In genomic region chr1:220315070-220315839, GRCh38 we compare ENCODE assay signal across 19 cellular contexts.
"Had no signal": no experiment of that assay in that cellular context is flagged by ENCODE, and none has a peak within 500 bp of the region (broad histone marks: within the 10 kb centered on the region; RNA-seq: fewer than 3 reads in every experiment).

No MANE protein-coding gene starts in this region.

- DNase-seq: activated CD4-positive, alpha-beta memory T cell treated with anti-CD3 and anti-CD28 coated beads, Interleukin-2, amount 10 ng/mL, durations not matched to agents 7 days and 5 days; activated CD4-positive, alpha-beta T cell treated with anti-CD3 and anti-CD28 coated beads, Interleukin-2, amount 10 ng/mL, durations not matched to agents 24 days and 14 days; activated effector memory CD4-positive, alpha-beta T cell treated with Interleukin-2 at 50 U/mL for 16 hours; activated naive CD4-positive, alpha-beta T cell treated with anti-CD3 and anti-CD28 coated beads for 36 hours; activated naive CD8-positive, alpha-beta T cell treated with anti-CD3 and anti-CD28 coated beads, Interleukin-2, amount 10 ng/mL, durations not matched to agents 7 days and 5 days; activated T-cell treated with anti-CD3 and anti-CD28 coated beads, Interleukin-2, amount 50 U/mL, for 72 hours; amniotic stem cell; cortex of kidney; endodermal cell; naive thymus-derived CD8-positive, alpha-beta T cell; posterior cingulate gyrus; stimulated activated CD4-positive, alpha-beta T cell treated with anti-CD3 and anti-CD28 coated beads, Interleukin-4, amount 100 ng/mL, for 24 hours; T-cell; transverse colon; uterus had no signal

- H3K36me3 ChIP-seq: neural progenitor cell, suprapubic skin, transverse colon, uterus had no signal

- H3K4me3 ChIP-seq: neural progenitor cell, suprapubic skin, transverse colon, uterus had no signal

- H3K4me1 ChIP-seq: transverse colon, uterus had no signal

- H3K9ac ChIP-seq: neural progenitor cell had no signal

- H3K27ac ChIP-seq: neural progenitor cell, suprapubic skin, transverse colon, uterus, VCaP had no signal

- H3K27me3 ChIP-seq: neural progenitor cell, suprapubic skin, transverse colon, uterus had no signal

- H3K9me3 ChIP-seq: suprapubic skin, transverse colon, uterus had no signal

- ATAC-seq: activated CD4-positive, CD25-positive, alpha-beta regulatory T cell treated with anti-CD3 and anti-CD28 coated beads, Interleukin-2, amount 50 U/mL, for 24 hours; activated T-cell treated with anti-CD3 and anti-CD28 coated beads, Interleukin-2, amount 50 U/mL, for 72 hours; naive thymus-derived CD8-positive, alpha-beta T cell; T-cell had no signal

- H2AFZ ChIP-seq: neural progenitor cell had no signal

- H3K4me2 ChIP-seq: neural progenitor cell had no signal
